In the genomic region with DNA sequence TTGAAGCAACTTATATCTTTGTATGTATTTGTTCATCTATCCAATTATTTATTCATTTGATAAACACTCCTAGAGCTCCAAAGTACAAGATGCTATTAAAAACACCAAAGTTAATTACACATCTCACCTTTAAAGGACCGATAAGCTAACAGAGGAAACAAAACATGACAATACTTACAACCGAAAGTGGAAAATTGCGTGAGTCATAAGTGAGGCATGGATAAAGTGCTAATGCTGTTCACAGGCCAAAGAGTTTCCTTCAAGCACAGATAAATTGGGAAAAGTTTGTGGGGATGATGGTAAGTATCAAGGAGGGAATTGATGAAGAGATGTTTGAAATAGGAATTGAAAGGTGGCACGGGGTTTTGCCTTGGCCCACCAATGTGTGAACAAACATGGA, we compare ENCODE assay signal across 18 cellular contexts.
DNase-seq lines count a peak whose midpoint lies in the region; ATAC-seq and TF ChIP-seq lines count a peak whose summit lies in the region.
"Had no signal": no experiment of that assay in that cellular context is flagged by ENCODE, and none has a peak within 500 bp of the region (broad histone marks: within the 10 kb centered on the region; RNA-seq: fewer than 3 reads in every experiment).

No MANE protein-coding gene starts in this region.

- H3F3A ChIP-seq in PC-9 (ENCODE audit: insufficient read depth, low read depth) = no peaks in the 10 kb centered on the region

- WGBS in esophagus muscularis mucosa = 58% methylated on average over 4 of the region's 4 CpGs
- 98 to 100% methylated on average over 1 to 4 of the region's 4 CpGs for WGBS in endodermal cell (ENCODE audit: insufficient coverage in 1 of 2, insufficient read length in 1 of 2), 2 experiments

- H3K79me2 ChIP-seq in PC-9 (ENCODE audit: low read depth) = no peaks in the 10 kb centered on the region

- H3K9me3 ChIP-seq in PC-9 (ENCODE audit: insufficient read depth, low read depth) (0 out of 2 replicates have a peak, but pooled peaks cover 7% of the 10 kb centered on the region), esophagus muscularis mucosa (no peaks in the 10 kb centered on the region), muscle layer of duodenum (ENCODE audit: control insufficient read depth in 1 of 2, low read length in 2 of 2) (no peaks in the 10 kb centered on the region), endodermal cell (ENCODE audit: control insufficient read depth, low read length) (no peaks in the 10 kb centered on the region)
- H3K9me3 ChIP-seq: pancreas, SK-N-SH had no signal

- TF ChIP-seq CTCF in PC-9 (conservative IDR thresholded peaks at IDR 0.05) = no peak
- no peak for TF ChIP-seq CTCF in esophagus muscularis mucosa (IDR thresholded peaks at IDR 0.05)
- no peak for TF ChIP-seq CTCF in endodermal cell (conservative IDR thresholded peaks at IDR 0.05)

- H2AFZ ChIP-seq in PC-9 = 0 out of 2 replicates have a peak overlapping the region, but pooled peaks have one; percentile 11

- H3K9ac ChIP-seq in endodermal cell (ENCODE audit: extremely low read depth, low read length, poor library complexity, severe bottlenecking) = no peak overlapping the region
- H3K9ac ChIP-seq: SK-N-SH had no signal

- intact Hi-C loops in PC-9 (cut with micrococcal nuclease; ENCODE audit: unreplicated experiment) = no loop called here
- intact Hi-C loops in esophagus muscularis mucosa (cut with DNase I) = no loop called here

- H3K36me3 Mint-ChIP-seq in endodermal cell (ENCODE audit: low read depth) = no peaks in the 10 kb centered on the region
- H3K36me3 Mint-ChIP-seq: activated CD4-positive, alpha-beta memory T cell treated with anti-CD3 and anti-CD28 coated beads for 36 hours; activated naive CD8-positive, alpha-beta T cell treated with anti-CD3 and anti-CD28 coated beads, Interleukin-2, amount 10 ng/mL, durations not matched to agents 7 days and 5 days had no signal

- no peak overlapping the region for H3K4me3 Mint-ChIP-seq in endodermal cell
- H3K4me3 Mint-ChIP-seq: activated CD4-positive, alpha-beta memory T cell treated with anti-CD3 and anti-CD28 coated beads for 36 hours; activated naive CD8-positive, alpha-beta T cell treated with anti-CD3 and anti-CD28 coated beads, Interleukin-2, amount 10 ng/mL, durations not matched to agents 7 days and 5 days had no signal

- no peak overlapping the region for H3K4me3 ChIP-seq in PC-9
- H3K4me3 ChIP-seq in esophagus muscularis mucosa = no peak overlapping the region
- no peak overlapping the region for H3K4me3 ChIP-seq in muscle layer of duodenum (ENCODE audit: low read depth in 1 of 2, low read length in 2 of 2)
- H3K4me3 ChIP-seq in endodermal cell (ENCODE audit: low read length) = no peak overlapping the region
- H3K4me3 ChIP-seq: pancreas had no signal

- POLR2A ChIA-PET in PC-9 (lab: Charles Lee; ENCODE audit: unreplicated experiment) = no interaction called here

- ATAC-seq in GM21737 (IDR thresholded peaks at IDR 0.05; ENCODE audit: unreplicated experiment) = no peak
- no peak for ATAC-seq in GM19395 (IDR thresholded peaks at IDR 0.05; ENCODE audit: unreplicated experiment)
- ATAC-seq: pancreas had no signal

- no peaks in the 10 kb centered on the region for H3K4me1 Mint-ChIP-seq in endodermal cell
- H3K4me1 Mint-ChIP-seq: activated naive CD8-positive, alpha-beta T cell treated with anti-CD3 and anti-CD28 coated beads, Interleukin-2, amount 10 ng/mL, durations not matched to agents 7 days and 5 days had no signal

- BruUV-seq in PC-9 (replicated peaks; lab: Mats Ljungman, UMichigan) = no TSS peak

- CTCF ChIA-PET in PC-9 (lab: Charles Lee) = no interaction called here

- TF ChIP-seq POLR2A in esophagus muscularis mucosa (IDR thresholded peaks at IDR 0.05; ENCODE audit: low read depth) = no peak

- H3K27ac ChIP-seq in PC-9 (no peak overlapping the region), esophagus muscularis mucosa (replicated peaks in 1 of 4) (peak overlapping the region; percentile 37 to 51 (median 48)), muscle layer of duodenum (ENCODE audit: low read length) (peak overlapping the region; percentile 54), endodermal cell (ENCODE audit: low read depth, low read length) (no peak overlapping the region)
- H3K27ac ChIP-seq: pancreas had no signal

- H3K4me1 ChIP-seq in PC-9 (replicated peaks; ENCODE audit: insufficient read depth) (no peaks in the 10 kb centered on the region), esophagus muscularis mucosa (peaks cover 0 to 36% (median 22%) of the 10 kb centered on the region in 4 donors), muscle layer of duodenum (ENCODE audit: control insufficient read depth in 1 of 2, insufficient read depth in 2 of 2, low read length in 2 of 2) (peaks cover 0 to 6% of the 10 kb centered on the region in 2 donors), endodermal cell (ENCODE audit: control insufficient read depth, insufficient read depth, low read length) (no peaks in the 10 kb centered on the region)

- H3K27me3 Mint-ChIP-seq in endodermal cell (ENCODE audit: insufficient read depth) = no peaks in the 10 kb centered on the region
- H3K27me3 Mint-ChIP-seq: activated CD4-positive, alpha-beta memory T cell treated with anti-CD3 and anti-CD28 coated beads for 36 hours; activated naive CD8-positive, alpha-beta T cell treated with anti-CD3 and anti-CD28 coated beads, Interleukin-2, amount 10 ng/mL, durations not matched to agents 7 days and 5 days had no signal

- H4K20me1 ChIP-seq in PC-9 (ENCODE audit: insufficient read depth) = no peaks in the 10 kb centered on the region

- TF ChIP-seq EP300 in esophagus muscularis mucosa (IDR thresholded peaks at IDR 0.05) = no peak

- DNase-seq in AG20443 (ENCODE audit: low spot score) (peak; percentile 35), PC-9 (no peak), esophagus muscularis mucosa (ENCODE audit: extremely low spot score) (no peak), endodermal cell (no peak), HK-2 (ENCODE audit: unreplicated experiment) (no peak)
- DNase-seq: activated CD4-positive, alpha-beta memory T cell treated with anti-CD3 and anti-CD28 coated beads for 36 hours; activated naive CD8-positive, alpha-beta T cell treated with anti-CD3 and anti-CD28 coated beads, Interleukin-2, amount 10 ng/mL, durations not matched to agents 7 days and 5 days; Calu3; central memory CD4-positive, alpha-beta T cell; NCI-H2029 treated with DMSO at 0.1 percent for 48 hours; NCI-H524 treated with DMSO at 0.1 percent for 48 hours; pancreas; SK-N-SH; stimulated activated CD4-positive, alpha-beta T cell treated with anti-CD3 and anti-CD28 coated beads, Interleukin-12 subunit alpha, Interleukin-12 subunit beta, amount 100 ng/mL, for 4 hours; stimulated activated naive CD4-positive, alpha-beta T cell treated with Interleukin-2 at 50 U/mL for 16 hours had no signal

- H3K9me2 ChIP-seq in PC-9 (ENCODE audit: insufficient read depth) = 0 out of 2 replicates have a peak, but pooled peaks cover 4% of the 10 kb centered on the region
- H3K9me2 ChIP-seq: SK-N-SH had no signal

- H3K4me2 ChIP-seq in PC-9 = no peak overlapping the region
- H3K4me2 ChIP-seq: SK-N-SH had no signal

- no peak overlapping the region for H3K27ac Mint-ChIP-seq in endodermal cell
- H3K27ac Mint-ChIP-seq: activated CD4-positive, alpha-beta memory T cell treated with anti-CD3 and anti-CD28 coated beads for 36 hours; activated naive CD8-positive, alpha-beta T cell treated with anti-CD3 and anti-CD28 coated beads, Interleukin-2, amount 10 ng/mL, durations not matched to agents 7 days and 5 days had no signal

- H3K9me3 Mint-ChIP-seq in endodermal cell = no peaks in the 10 kb centered on the region
- H3K9me3 Mint-ChIP-seq: activated CD4-positive, alpha-beta memory T cell treated with anti-CD3 and anti-CD28 coated beads for 36 hours; activated naive CD8-positive, alpha-beta T cell treated with anti-CD3 and anti-CD28 coated beads, Interleukin-2, amount 10 ng/mL, durations not matched to agents 7 days and 5 days had no signal

- no peaks in the 10 kb centered on the region for H3K27me3 ChIP-seq in PC-9 (ENCODE audit: insufficient read depth, low read depth)
- no peaks in the 10 kb centered on the region for H3K27me3 ChIP-seq in esophagus muscularis mucosa
- H3K27me3 ChIP-seq in muscle layer of duodenum (ENCODE audit: low read depth, low read length) = no peaks in the 10 kb centered on the region
- H3K27me3 ChIP-seq in endodermal cell (ENCODE audit: control insufficient read depth, insufficient read depth, low read length, poor library complexity, severe bottlenecking) = no peaks in the 10 kb centered on the region
- H3K27me3 ChIP-seq: pancreas had no signal

- H3K36me3 ChIP-seq in PC-9 (ENCODE audit: low read depth) (no peaks in the 10 kb centered on the region), esophagus muscularis mucosa (no peaks in the 10 kb centered on the region), muscle layer of duodenum (ENCODE audit: control insufficient read depth in 1 of 2, insufficient read depth in 2 of 2, low read length in 2 of 2) (no peaks in the 10 kb centered on the region), endodermal cell (ENCODE audit: control insufficient read depth, insufficient read depth, low read length) (no peaks in the 10 kb centered on the region)
- H3K36me3 ChIP-seq: pancreas had no signal

Comparison
In these comparisons a context has a peak if more than half of its experiments do, and no peak if none do; other contexts are left out.
1. H3K27ac ChIP-seq: peak in esophagus muscularis mucosa (4 of 4) and muscle layer of duodenum (single experiment); none in PC-9 (single experiment) and endodermal cell (single experiment).